Comparison of ENCODE assay signal across 4 cellular contexts in the genomic region with DNA sequence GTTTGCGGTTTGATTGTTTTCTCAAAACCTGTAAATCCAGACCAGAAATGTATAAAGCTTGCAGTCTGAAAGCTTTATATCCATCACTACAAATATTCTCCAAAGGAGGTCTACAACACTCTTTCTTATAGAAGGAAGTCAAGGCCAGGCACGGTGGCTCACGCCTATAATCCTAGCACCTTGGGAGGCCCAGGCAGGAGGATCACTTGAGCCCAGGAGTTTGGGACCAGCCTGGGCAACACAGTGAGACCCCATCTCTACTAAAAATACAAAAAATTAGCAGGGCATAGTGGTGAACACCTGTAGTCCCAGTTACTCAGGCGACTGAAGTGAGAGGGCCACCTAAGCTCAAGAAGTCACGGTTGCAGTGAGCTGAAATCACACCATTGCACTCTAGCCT. TPM values are rescaled to one million over a fixed set of nuclear protein-coding genes. Genes with fewer than 3 reads are reported as not detected.
"Had no signal": no experiment of that assay in that cellular context is flagged by ENCODE, and none has a peak within 500 bp of the region (broad histone marks: within the 10 kb centered on the region; RNA-seq: fewer than 3 reads in every experiment).

No MANE protein-coding gene starts in this region.

RNA-seq across cellular contexts. Expression of a gene that starts 8.9 kb away (rescaled TPM):
- total RNA-seq: naive thymus-derived CD8-positive, alpha-beta T cell; natural killer cell; natural killer cell treated with Interleukin-12 subunit alpha and Interleukin-12 subunit beta and Interleukin-15 and Interleukin-18, amount 100 ng/mL, for 72 hours; pulmonary artery endothelial cell had no signal
- polyA plus RNA-seq: naive thymus-derived CD8-positive, alpha-beta T cell had no signal
